Comparison of ENCODE assay signal across 8 cellular contexts in genomic region chr16:67841198-67841815, GRCh38. TPM values are rescaled to one million over a fixed set of nuclear protein-coding genes. Genes with fewer than 3 reads are reported as not detected.
DNase-seq lines count a peak whose midpoint lies in the region; ATAC-seq and TF ChIP-seq lines count a peak whose summit lies in the region.

No MANE protein-coding gene starts in this region.

- H3K9ac ChIP-seq in mesenchymal stem cell (ENCODE audit: low read length) = peak overlapping the region; percentile 98

- no peaks in the 10 kb centered on the region for H3K36me3 Mint-ChIP-seq in activated naive CD4-positive, alpha-beta T cell treated with anti-CD3 and anti-CD28 coated beads, Interleukin-2, amount 50 U/mL, for 24 hours
- H3K36me3 Mint-ChIP-seq in brain = no peaks in the 10 kb centered on the region

- H3K9me3 ChIP-seq in mesenchymal stem cell (ENCODE audit: control insufficient read depth, low read length) = no peaks in the 10 kb centered on the region
- H3K9me3 ChIP-seq in upper lobe of left lung = no peaks in the 10 kb centered on the region

- peaks cover 19% of the 10 kb centered on the region for H3K4me1 ChIP-seq in mesenchymal stem cell (ENCODE audit: control insufficient read depth, insufficient read depth, low read depth, low read length)
- peaks cover 31 to 42% (median 36%) of the 10 kb centered on the region in 4 donors for H3K4me1 ChIP-seq in upper lobe of left lung

- H2BK12ac ChIP-seq in mesenchymal stem cell (ENCODE audit: low read length in 2 of 2) = peak overlapping the region in 1 of 2 experiments; percentile 29

- no peak overlapping the region for H3K14ac ChIP-seq in mesenchymal stem cell (ENCODE audit: low read length in 2 of 2)

- no peaks in the 10 kb centered on the region for H3K27me3 ChIP-seq in mesenchymal stem cell (ENCODE audit: control insufficient read depth in 1 of 2, insufficient read depth in 1 of 2, low read length in 2 of 2)
- no peaks in the 10 kb centered on the region for H3K27me3 ChIP-seq in upper lobe of left lung

- no peak for DNase-seq in activated naive CD4-positive, alpha-beta T cell treated with Interleukin-2 at 50 U/mL for 16 hours
- DNase-seq in mesenchymal stem cell (no peak), upper lobe of left lung (no peak), cortex of kidney (lab: John Stamatoyannopoulos, UW) (no peak), SW 1271 (lab: John Stamatoyannopoulos, UW) (no peak), AG20443 (ENCODE audit: low spot score) (no peak)

- no peak overlapping the region for H4K91ac ChIP-seq in mesenchymal stem cell (ENCODE audit: low read length)

- no peak overlapping the region for H3K23ac ChIP-seq in mesenchymal stem cell (ENCODE audit: low read length in 2 of 2)

- ATAC-seq in upper lobe of left lung (ENCODE audit: low FRiP score in 2 of 2) = no peak

- peak overlapping the region; percentile 54 for H3K4me2 ChIP-seq in mesenchymal stem cell (ENCODE audit: low read length, poor library complexity, severe bottlenecking)

- no peak for TF ChIP-seq POLR2A in upper lobe of left lung (IDR thresholded peaks at IDR 0.05)

- H3K18ac ChIP-seq in mesenchymal stem cell (ENCODE audit: low read depth in 1 of 2, low read length in 2 of 2) = peak overlapping the region in 1 of 2 experiments; percentile 55

- H3K27ac ChIP-seq in mesenchymal stem cell (ENCODE audit: low read length, poor library complexity, severe bottlenecking) = peak overlapping the region; percentile 24
- peak overlapping the region; percentile 98 to 100 (median 99) for H3K27ac ChIP-seq in upper lobe of left lung

- H3K79me1 ChIP-seq in mesenchymal stem cell (replicated peaks; ENCODE audit: low read length, poor library complexity, severe bottlenecking) = peaks cover 5% of the 10 kb centered on the region

- H3K4me3 ChIP-seq in mesenchymal stem cell (ENCODE audit: insufficient read depth in 1 of 2, low read depth in 1 of 2, low read length in 2 of 2) (peak overlapping the region in 1 of 2 experiments; percentile 92), upper lobe of left lung (peak overlapping the region in 3 of 4 donors; percentile 76 to 90 (median 80))

- H3K36me3 ChIP-seq in mesenchymal stem cell (ENCODE audit: control insufficient read depth in 1 of 2, insufficient read depth in 2 of 2, low read depth in 1 of 2, low read length in 2 of 2) = peaks cover 4 to 9% of the 10 kb centered on the region in 2 experiments
- H3K36me3 ChIP-seq in upper lobe of left lung = no peaks in the 10 kb centered on the region

- 71% methylated on average over 17 of the region's 17 CpGs for WGBS in mesenchymal stem cell
- 53 to 60% methylated on average over 16 to 17 of the region's 17 CpGs for WGBS in upper lobe of left lung, 2 donors

- no peaks in the 10 kb centered on the region for H3K27me3 Mint-ChIP-seq in activated naive CD4-positive, alpha-beta T cell treated with anti-CD3 and anti-CD28 coated beads, Interleukin-2, amount 50 U/mL, for 24 hours
- H3K27me3 Mint-ChIP-seq in brain = peaks cover 10% of the 10 kb centered on the region

- no peak overlapping the region for H2AK5ac ChIP-seq in mesenchymal stem cell (ENCODE audit: low read length, severe bottlenecking)

- TF ChIP-seq CTCF in brain (conservative IDR thresholded peaks at IDR 0.05) (no peak), upper lobe of left lung (IDR thresholded peaks at IDR 0.05) (no peak)

- H3K27ac Mint-ChIP-seq in activated naive CD4-positive, alpha-beta T cell treated with anti-CD3 and anti-CD28 coated beads, Interleukin-2, amount 50 U/mL, for 24 hours = peak overlapping the region; percentile 91
- H3K27ac Mint-ChIP-seq in brain = peak overlapping the region; percentile 98 to 100 (median 99)

- no peak for TF ChIP-seq EP300 in upper lobe of left lung (IDR thresholded peaks at IDR 0.05)

- H2BK5ac ChIP-seq in mesenchymal stem cell (ENCODE audit: low read depth, low read length, poor library complexity, severe bottlenecking) = no peak overlapping the region

- H3K4ac ChIP-seq in mesenchymal stem cell (ENCODE audit: low read depth in 1 of 2, low read length in 2 of 2) = no peak overlapping the region

- peak overlapping the region; percentile 96 for H3K4me3 Mint-ChIP-seq in activated naive CD4-positive, alpha-beta T cell treated with anti-CD3 and anti-CD28 coated beads, Interleukin-2, amount 50 U/mL, for 24 hours
- H3K4me3 Mint-ChIP-seq in brain = peak overlapping the region; percentile 91 to 98 (median 92)

- H4K8ac ChIP-seq in mesenchymal stem cell (ENCODE audit: low read length) = peak overlapping the region; percentile 92

- H3K4me1 Mint-ChIP-seq in activated naive CD4-positive, alpha-beta T cell treated with anti-CD3 and anti-CD28 coated beads, Interleukin-2, amount 50 U/mL, for 24 hours = peaks cover 37% of the 10 kb centered on the region
- H3K4me1 Mint-ChIP-seq in brain = peaks cover 47% of the 10 kb centered on the region

- H2AFZ ChIP-seq in mesenchymal stem cell (ENCODE audit: low read depth, low read length) = peak overlapping the region; percentile 91

- peak overlapping the region; percentile 30 for H2BK15ac ChIP-seq in mesenchymal stem cell (ENCODE audit: low read depth, poor library complexity, severe bottlenecking)

- no peak overlapping the region for H2BK120ac ChIP-seq in mesenchymal stem cell (ENCODE audit: low read depth, low read length)

- H3K9me3 Mint-ChIP-seq in activated naive CD4-positive, alpha-beta T cell treated with anti-CD3 and anti-CD28 coated beads, Interleukin-2, amount 50 U/mL, for 24 hours = no peaks in the 10 kb centered on the region
- H3K9me3 Mint-ChIP-seq in brain = no peaks in the 10 kb centered on the region

RNA-seq across cellular contexts. Expression of gene THAP11, which starts 0.8 kb away (rescaled TPM):
- 42.7 TPM for polyA plus RNA-seq in brain (ENCODE audit: insufficient read depth, low read depth, low replicate concordance)
- 18.6 TPM for polyA plus RNA-seq in mesenchymal stem cell (2013, experiment 1 of 2)
- 17.6 TPM for polyA plus RNA-seq in mesenchymal stem cell (2013, experiment 2 of 2)
- 10 to 100 TPM; 28.3 to 66.3 (median 34.3) TPM for total RNA-seq in upper lobe of left lung

RNA-seq across cellular contexts. Expression of gene NUTF2, which starts 5.4 kb away (rescaled TPM):
- 181 TPM for polyA plus RNA-seq in brain (ENCODE audit: insufficient read depth, low read depth, low replicate concordance)
- polyA plus RNA-seq in mesenchymal stem cell (2013, experiment 1 of 2) = 230 TPM
- polyA plus RNA-seq in mesenchymal stem cell (2013, experiment 2 of 2) = 226 TPM
- 100 to 1,000 TPM in 2 of 6 donors, 10 to 100 TPM in 4; 50.2 to 203 (median 78.3) TPM for total RNA-seq in upper lobe of left lung

RNA-seq across cellular contexts. Expression of gene CENPT, which starts 6.2 kb away (rescaled TPM):
- polyA plus RNA-seq in brain (ENCODE audit: insufficient read depth, low read depth, low replicate concordance) = 23.9 TPM
- polyA plus RNA-seq in mesenchymal stem cell (2013, experiment 1 of 2) = 25.8 TPM
- 23.6 TPM for polyA plus RNA-seq in mesenchymal stem cell (2013, experiment 2 of 2)
- 100 to 1,000 TPM in 1 of 6 donors, 10 to 100 TPM in 5; 30.6 to 201 (median 50.6) TPM for total RNA-seq in upper lobe of left lung

RNA-seq across cellular contexts. Expression of gene EDC4, which starts 31.5 kb away (rescaled TPM):
- polyA plus RNA-seq in brain (ENCODE audit: insufficient read depth, low read depth, low replicate concordance) = 64.6 TPM
- polyA plus RNA-seq in mesenchymal stem cell (2013, experiment 1 of 2) = 30.6 TPM
- polyA plus RNA-seq in mesenchymal stem cell (2013, experiment 2 of 2) = 27.9 TPM
- 100 to 1,000 TPM in 1 of 6 donors, 10 to 100 TPM in 5; 41.6 to 101 (median 65.0) TPM for total RNA-seq in upper lobe of left lung

RNA-seq across cellular contexts. Expression of gene TSNAXIP1, which starts 34.6 kb away (rescaled TPM):
- polyA plus RNA-seq in brain (ENCODE audit: insufficient read depth, low read depth, low replicate concordance) = 1.8 TPM
- 0.55 TPM for polyA plus RNA-seq in mesenchymal stem cell (2013, experiment 1 of 2)
- polyA plus RNA-seq in mesenchymal stem cell (2013, experiment 2 of 2) = 0.44 TPM
- total RNA-seq in upper lobe of left lung = 10 to 100 TPM in 1 of 6 donors, 1 to 10 TPM in 4, under 1 TPM in 1; 0.66 to 13.1 (median 4.4) TPM
